In the genomic region with DNA sequence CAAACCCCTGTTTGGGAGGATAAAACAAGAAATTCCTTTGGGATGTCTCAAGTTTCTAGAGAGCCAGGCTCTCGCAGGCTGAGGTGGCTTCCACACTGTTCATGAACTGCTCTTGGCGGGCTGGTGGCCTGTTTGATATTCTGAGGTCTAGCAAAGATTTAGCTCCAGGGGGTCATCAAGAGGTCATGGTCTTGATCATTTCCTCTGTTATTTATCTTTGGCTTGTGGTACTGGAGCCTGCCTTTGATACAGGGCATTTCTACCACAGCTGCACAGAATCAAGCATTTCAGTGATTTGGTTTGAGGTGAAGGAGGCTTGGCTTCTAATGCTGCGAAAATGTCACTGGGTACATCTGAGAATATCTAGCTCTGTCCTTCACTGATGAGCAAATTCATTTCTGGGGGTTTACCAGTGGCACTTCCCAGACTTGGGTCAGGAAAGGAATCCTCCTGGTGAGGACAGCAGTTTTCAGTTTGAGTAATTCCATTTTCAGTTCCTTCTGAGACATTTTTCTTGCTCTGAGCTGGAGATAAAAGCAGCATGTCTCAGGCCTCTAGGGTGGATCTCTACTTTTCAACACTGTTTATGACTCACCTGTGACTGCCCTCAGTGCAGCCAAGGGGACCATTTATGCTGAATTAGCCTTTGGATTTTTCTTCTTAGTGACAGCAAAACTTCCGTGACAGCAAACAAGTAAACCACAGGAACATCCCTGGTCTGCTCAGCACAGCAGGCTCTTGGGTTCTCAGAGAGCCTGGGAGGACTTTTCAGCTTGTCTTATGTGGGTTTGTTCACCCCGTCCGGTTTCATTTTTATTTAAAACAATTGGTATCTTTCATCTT, we compare ENCODE assay signal across 9 cellular contexts.
DNase-seq lines count a peak whose midpoint lies in the region; ATAC-seq and TF ChIP-seq lines count a peak whose summit lies in the region.
"Had no signal": no experiment of that assay in that cellular context is flagged by ENCODE, and none has a peak within 500 bp of the region (broad histone marks: within the 10 kb centered on the region; RNA-seq: fewer than 3 reads in every experiment).

No MANE protein-coding gene starts in this region.

- DNase-seq in SIG-M5 treated with dmso at 0.1 percent for 504 hours (lab: John Stamatoyannopoulos, UW; ENCODE audit: unreplicated experiment): peak; percentile 67
- DNase-seq in SIG-M5 (lab: John Stamatoyannopoulos, UW): no peak
- DNase-seq in Peyer's patch: peak in 2 of 3 donors; percentile 29 to 55
- peak; percentile 83 for DNase-seq in brain microvascular endothelial cell
- DNase-seq in pons (ENCODE audit: low spot score): peak; percentile 48
- DNase-seq in PC-9: no peak
- DNase-seq in endodermal cell: no peak

- no peak overlapping the region for H3K27ac Mint-ChIP-seq in endodermal cell

- no peak for TF ChIP-seq POLR2A in Peyer's patch (IDR thresholded peaks at IDR 0.05)

- no peak overlapping the region for H3K4me3 Mint-ChIP-seq in endodermal cell
- H3K4me3 Mint-ChIP-seq: brain had no signal

- POLR2A ChIA-PET in PC-9 (lab: Charles Lee; ENCODE audit: unreplicated experiment): no interaction called here

- peaks cover 8% of the 10 kb centered on the region; the same call in 1 of the 2 replicates for H3F3A ChIP-seq in PC-9 (ENCODE audit: insufficient read depth, low read depth)

- H3K4me1 ChIP-seq in Peyer's patch (no peaks in the 10 kb centered on the region), PC-9 (replicated peaks; ENCODE audit: insufficient read depth) (peaks cover 15% of the 10 kb centered on the region), endodermal cell (ENCODE audit: control insufficient read depth, insufficient read depth, low read length) (peaks cover 4% of the 10 kb centered on the region)

- no peaks in the 10 kb centered on the region for H3K9me3 ChIP-seq in Peyer's patch
- H3K9me3 ChIP-seq in PC-9 (ENCODE audit: insufficient read depth, low read depth): no peaks in the 10 kb centered on the region
- H3K9me3 ChIP-seq in endodermal cell (ENCODE audit: control insufficient read depth, low read length): no peaks in the 10 kb centered on the region

- H3K27me3 ChIP-seq in Peyer's patch (no peaks in the 10 kb centered on the region), brain microvascular endothelial cell (replicated peaks) (no peaks in the 10 kb centered on the region), PC-9 (ENCODE audit: insufficient read depth, low read depth) (no peaks in the 10 kb centered on the region), endodermal cell (ENCODE audit: control insufficient read depth, insufficient read depth, low read length, poor library complexity, severe bottlenecking) (no peaks in the 10 kb centered on the region)

- BruUV-seq in PC-9 (replicated peaks; lab: Mats Ljungman, UMichigan): no TSS peak

- WGBS in endodermal cell (ENCODE audit: insufficient coverage in 1 of 2, insufficient read length in 1 of 2), 2 experiments: 95 to 100% methylated on average over 4 to 6 of the region's 6 CpGs

- no peak overlapping the region for H3K4me2 ChIP-seq in PC-9

- no peaks in the 10 kb centered on the region for H3K9me2 ChIP-seq in PC-9 (ENCODE audit: insufficient read depth)

- no peak overlapping the region for H2AFZ ChIP-seq in PC-9

- H3K27me3 Mint-ChIP-seq in endodermal cell (ENCODE audit: insufficient read depth): peaks cover 2% of the 10 kb centered on the region
- H3K27me3 Mint-ChIP-seq: brain had no signal

- peak; percentile 90 for ATAC-seq in HG02870 (IDR thresholded peaks at IDR 0.05; ENCODE audit: unreplicated experiment)

- no peak for TF ChIP-seq CTCF in Peyer's patch (IDR thresholded peaks at IDR 0.05)
- no peak for TF ChIP-seq CTCF in brain microvascular endothelial cell (IDR thresholded peaks at IDR 0.05; ENCODE audit: low read depth, low read length, missing control alignments)
- no peak for TF ChIP-seq CTCF in PC-9 (conservative IDR thresholded peaks at IDR 0.05)
- no peak for TF ChIP-seq CTCF in endodermal cell (conservative IDR thresholded peaks at IDR 0.05)

- peaks cover 2% of the 10 kb centered on the region for H3K4me1 Mint-ChIP-seq in endodermal cell

- peak overlapping the region in 3 of 4 donors; percentile 53 to 58 (median 58) for H3K27ac ChIP-seq in Peyer's patch
- H3K27ac ChIP-seq in brain microvascular endothelial cell: peak overlapping the region; percentile 81
- H3K27ac ChIP-seq in PC-9: no peak overlapping the region
- H3K27ac ChIP-seq in endodermal cell (ENCODE audit: low read depth, low read length): no peak overlapping the region

- no peak overlapping the region for H3K9ac ChIP-seq in endodermal cell (ENCODE audit: extremely low read depth, low read length, poor library complexity, severe bottlenecking)

- H3K36me3 ChIP-seq in Peyer's patch (no peaks in the 10 kb centered on the region), brain microvascular endothelial cell (replicated peaks) (no peaks in the 10 kb centered on the region), PC-9 (ENCODE audit: low read depth) (no peaks in the 10 kb centered on the region), endodermal cell (ENCODE audit: control insufficient read depth, insufficient read depth, low read length) (no peaks in the 10 kb centered on the region)

- intact Hi-C loops in PC-9 (cut with micrococcal nuclease; ENCODE audit: unreplicated experiment): no loop called here

- H3K36me3 Mint-ChIP-seq in endodermal cell (ENCODE audit: low read depth): no peaks in the 10 kb centered on the region
- H3K36me3 Mint-ChIP-seq: brain had no signal

- CTCF ChIA-PET in PC-9 (lab: Charles Lee): no interaction called here

- H3K9me3 Mint-ChIP-seq in endodermal cell: no peaks in the 10 kb centered on the region
- H3K9me3 Mint-ChIP-seq: brain had no signal

- H3K4me3 ChIP-seq in Peyer's patch (no peak overlapping the region), brain microvascular endothelial cell (ENCODE audit: low read depth, low read length) (no peak overlapping the region), PC-9 (no peak overlapping the region), endodermal cell (ENCODE audit: low read length) (no peak overlapping the region)

- in situ Hi-C loops in brain microvascular endothelial cell (cut with HindIII; ENCODE audit: low pct_ligation_motif_present, low sequenced_read_pairs): no loop called here

- no peaks in the 10 kb centered on the region for H4K20me1 ChIP-seq in PC-9 (ENCODE audit: insufficient read depth)

- H3K79me2 ChIP-seq in PC-9 (ENCODE audit: low read depth): no peaks in the 10 kb centered on the region

Comparison
In these comparisons a context has a peak if more than half of its experiments do, and no peak if none do; other contexts are left out.
1. DNase-seq: peak in SIG-M5 treated with dmso at 0.1 percent for 504 hours (single experiment), Peyer's patch (2 of 3), brain microvascular endothelial cell (single experiment) and pons (single experiment); none in SIG-M5 (single experiment), PC-9 (0 of 2) and endodermal cell (single experiment).
2. H3K27ac ChIP-seq: peak in Peyer's patch (3 of 4) and brain microvascular endothelial cell (single experiment); none in PC-9 (single experiment) and endodermal cell (single experiment).